Comparison of ENCODE assay signal across 11 cellular contexts in the genomic region with DNA sequence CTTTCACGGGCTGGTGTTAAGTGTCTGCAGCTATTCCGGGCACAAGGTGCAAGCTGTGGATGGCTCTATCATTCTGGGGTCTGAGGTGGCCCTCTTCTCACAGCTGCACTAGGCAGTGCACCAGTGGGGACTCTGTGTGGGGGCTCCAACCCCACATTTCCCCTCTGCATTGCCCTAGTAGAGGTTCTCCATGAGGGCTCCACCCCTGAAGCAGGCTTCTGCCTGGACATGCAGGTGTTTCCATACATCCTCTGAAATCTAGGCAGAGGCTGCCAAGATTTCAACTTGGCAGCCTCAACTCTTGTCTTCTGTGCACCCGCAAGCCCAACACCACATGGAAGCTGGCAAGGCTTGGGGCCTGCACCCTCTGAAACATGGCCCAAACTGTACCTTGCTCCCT. TPM values are rescaled to one million over a fixed set of nuclear protein-coding genes. Genes with fewer than 3 reads are reported as not detected.
"Had no signal": no experiment of that assay in that cellular context is flagged by ENCODE, and none has a peak within 500 bp of the region (broad histone marks: within the 10 kb centered on the region; RNA-seq: fewer than 3 reads in every experiment).

No MANE protein-coding gene starts in this region.

RNA-seq across cellular contexts. Expression of a gene that starts 52.1 kb away (rescaled TPM):
- total RNA-seq: stomach, subcutaneous adipose tissue, suprapubic skin, thyroid gland, tibial nerve, transverse colon, upper lobe of right lung, ureter, urinary bladder, uterus, vagina had no signal
- polyA plus RNA-seq: stomach, urinary bladder had no signal
